Comparison of ENCODE assay signal across 1 cellular context in the genomic region with DNA sequence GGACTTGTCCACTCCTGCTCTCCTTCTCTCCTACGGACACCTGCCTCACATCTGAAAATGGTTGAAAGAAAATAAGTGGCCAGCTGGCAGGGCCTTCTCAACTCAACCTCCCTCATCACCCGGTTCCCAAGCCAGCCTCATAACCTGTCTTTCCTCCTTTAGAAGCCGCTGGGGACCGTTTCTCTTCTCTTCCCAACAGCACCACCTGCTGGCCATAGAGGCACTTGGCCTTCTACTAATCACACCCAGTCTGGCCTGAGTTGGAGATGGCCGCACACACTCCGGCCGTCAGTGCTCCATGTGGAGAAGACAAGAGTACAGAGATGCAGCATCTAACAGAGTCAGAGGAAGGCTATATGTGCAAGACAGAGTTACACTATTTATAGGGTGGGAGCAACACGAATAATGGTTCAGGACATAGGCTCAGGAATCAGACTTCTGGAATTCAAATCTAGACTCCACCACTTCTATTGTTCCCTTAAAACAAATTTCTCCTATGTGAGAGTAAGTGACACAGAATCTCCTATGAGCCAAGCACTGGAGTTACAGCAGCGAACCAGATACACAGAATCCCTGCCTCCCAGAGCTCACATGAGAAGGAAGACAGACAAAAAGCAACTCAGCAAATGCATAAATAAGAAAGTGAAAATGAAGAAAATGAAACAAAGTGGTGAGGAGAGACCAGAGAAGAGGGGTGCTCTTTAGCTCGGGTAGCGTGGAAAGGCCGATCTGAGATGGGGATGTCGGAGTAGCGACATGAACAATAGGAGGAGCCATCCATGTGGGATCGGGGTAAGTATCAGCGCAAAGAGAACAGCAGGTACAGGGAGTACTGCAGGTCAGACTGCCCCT.
A peak's percentile ranks its signal among the peaks of the same experiment; 100 is the strongest.
TF ChIP-seq lines count a peak whose summit lies in the region.

No MANE protein-coding gene starts in this region.

TF ChIP-seq in IMR-90, 13 proteins besides CTCF, POLR2A, EP300 and RAD21:
- TF ChIP-seq SMC3 (IDR thresholded peaks at IDR 0.05; ENCODE audit: low read depth, low read length), result peak; percentile 30; the same call in 1 of the 2 replicates
TF ChIP-seq in IMR-90: peak in this region for 1; not testable (repeated sequence) for 12.
